Comparison of ENCODE assay signal across 19 cellular contexts in the genomic region with DNA sequence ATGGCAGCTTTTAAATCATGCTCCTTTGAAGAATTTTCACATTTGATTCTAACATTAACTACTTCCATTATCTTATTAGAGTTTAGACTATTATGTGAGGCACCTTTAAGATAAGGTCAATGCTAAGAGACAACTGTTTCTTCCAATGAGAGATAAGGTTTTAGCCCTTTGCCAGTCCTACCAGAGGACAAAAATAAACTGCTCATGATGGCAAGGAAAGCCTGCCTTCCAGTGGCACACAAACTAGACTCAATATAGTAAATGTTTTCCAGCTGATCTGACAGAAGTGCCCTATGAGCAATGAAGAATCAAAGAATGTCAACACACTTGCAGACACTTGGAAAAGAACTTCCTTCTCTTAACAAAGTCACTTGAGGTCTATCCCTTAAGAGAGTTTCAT.
"Had no signal": no experiment of that assay in that cellular context is flagged by ENCODE, and none has a peak within 500 bp of the region (broad histone marks: within the 10 kb centered on the region; RNA-seq: fewer than 3 reads in every experiment).

No MANE protein-coding gene starts in this region.

- H3K27ac ChIP-seq: colonic mucosa, esophagus muscularis mucosa, foreskin keratinocyte, gastroesophageal sphincter, heart right ventricle, left lung, lower lobe of right lung had no signal

- ATAC-seq: gastroesophageal sphincter had no signal

- H3K9me3 ChIP-seq: colonic mucosa, gastroesophageal sphincter, lower lobe of right lung, mucosa of descending colon had no signal

- H3K4me3 ChIP-seq: colonic mucosa, esophagus muscularis mucosa, gastroesophageal sphincter, left lung, lower lobe of right lung, mucosa of descending colon had no signal

- FAIRE-seq: endothelial cell of umbilical vein, frontal cortex, islet of Langerhans, keratinocyte had no signal

- H3K27me3 ChIP-seq: colonic mucosa, esophagus muscularis mucosa, gastroesophageal sphincter, heart right ventricle, left lung had no signal

- H3K36me3 ChIP-seq: colonic mucosa, esophagus muscularis mucosa, gastroesophageal sphincter, heart right ventricle, left lung, lower lobe of right lung had no signal

- H3K4me1 ChIP-seq: colonic mucosa, foreskin keratinocyte, left lung, lower lobe of right lung had no signal

- DNase-seq: colonic mucosa; cortex of kidney; effector CD4-positive, alpha-beta T cell; effector memory CD4-positive, alpha-beta T cell; foreskin keratinocyte; heart right ventricle; hippocampal formation; left cardiac atrium; left lung; lower lobe of right lung; mesenchymal stem cell; mucosa of descending colon; naive B cell had no signal
